In genomic region chr7:151740180-151740845, GRCh38 we compare ENCODE assay signal across 27 cellular contexts.
DNase-seq lines count a peak whose midpoint lies in the region; ATAC-seq, FAIRE-seq and TF ChIP-seq lines count a peak whose summit lies in the region.
"Had no signal": no experiment of that assay in that cellular context is flagged by ENCODE, and none has a peak within 500 bp of the region (broad histone marks: within the 10 kb centered on the region; RNA-seq: fewer than 3 reads in every experiment).

No MANE protein-coding gene starts in this region.

- H3K36me3 ChIP-seq in SJSA1, result no peaks in the 10 kb centered on the region
- no peaks in the 10 kb centered on the region for H3K36me3 ChIP-seq in kidney (ENCODE audit: control insufficient read depth in 1 of 2, insufficient read depth in 2 of 2, low read length in 2 of 2)
- H3K36me3 ChIP-seq: BE2C, lower lobe of right lung, pancreas, upper lobe of right lung had no signal

- H3K9me3 Mint-ChIP-seq in type B pancreatic cell, result no peaks in the 10 kb centered on the region
- H3K9me3 Mint-ChIP-seq: activated B cell treated with CpG ODN at 0.5 μM for 24 hours; activated T-cell treated with anti-CD3 and anti-CD28 coated beads, Interleukin-2, amount 50 U/mL, for 4 hours; stimulated activated naive CD8-positive, alpha-beta T cell treated with anti-CD3 and anti-CD28 coated beads, Interleukin-15, Interleukin-2, amounts not matched to agents 100 ng/mL and 50 ng/mL, for 24 hours had no signal

- H3K9ac ChIP-seq in kidney (ENCODE audit: low read length in 2 of 2), result no peak overlapping the region
- H3K9ac ChIP-seq: KMS-11 had no signal

- no peak for ATAC-seq in HG02678 (IDR thresholded peaks at IDR 0.05; ENCODE audit: unreplicated experiment)
- ATAC-seq: activated CD8-positive, alpha-beta T cell treated with anti-CD3 and anti-CD28 coated beads, Interleukin-2, amount 10 ng/mL, durations not matched to agents 7 days and 5 days; activated T-cell treated with anti-CD3 and anti-CD28 coated beads, Interleukin-2, amount 50 U/mL, for 4 hours; body of pancreas; lower lobe of right lung; pancreas; upper lobe of right lung had no signal

- TF ChIP-seq CTCF in kidney (IDR thresholded peaks at IDR 0.05; ENCODE audit: borderline replicate concordance, extremely low read depth, insufficient read depth) (no peak), type B pancreatic cell (conservative IDR thresholded peaks at IDR 0.05) (no peak)

- H3K4me1 Mint-ChIP-seq in type B pancreatic cell (ENCODE audit: unreplicated experiment), result peaks cover 37% of the 10 kb centered on the region

- peak; percentile 15 for DNase-seq in NCI-H146 (lab: John Stamatoyannopoulos, UW)
- no peak for DNase-seq in NCI-H146 treated with DMSO at 0.1 percent for 48 hours (lab: John Stamatoyannopoulos, UW; ENCODE audit: unreplicated experiment)
- no peak for DNase-seq in SJSA1 (ENCODE audit: low read depth in 1 of 2, low spot score in 2 of 2)
- DNase-seq in kidney, result peak; percentile 51
- DNase-seq in type B pancreatic cell (ENCODE audit: extremely low spot score, unreplicated experiment), result no peak
- no peak for DNase-seq in SKM-1 treated with dmso at 0.1 percent for 144 hours (lab: John Stamatoyannopoulos, UW; ENCODE audit: unreplicated experiment)
- DNase-seq in activated CD4-positive, CD25-positive, alpha-beta regulatory T cell treated with anti-CD3 and anti-CD28 coated beads, Interleukin-2, amount 50 U/mL, for 72 hours, result no peak
- DNase-seq: activated B cell treated with CpG ODN at 0.5 μM for 24 hours; activated CD8-positive, alpha-beta T cell treated with anti-CD3 and anti-CD28 coated beads, Interleukin-2, amount 10 ng/mL, durations not matched to agents 7 days and 5 days; activated T-cell treated with anti-CD3 and anti-CD28 coated beads, Interleukin-2, amount 50 U/mL, for 4 hours; BE2C; body of pancreas; DMS53; lower lobe of right lung; NCI-H2029; NCI-H774; OCI-M1; pancreas; SHP77; T-helper 2 cell; upper lobe of right lung had no signal

- peaks cover 2% of the 10 kb centered on the region for H3K27me3 Mint-ChIP-seq in type B pancreatic cell
- H3K27me3 Mint-ChIP-seq: activated B cell treated with CpG ODN at 0.5 μM for 24 hours; activated naive CD8-positive, alpha-beta T cell; stimulated activated naive CD8-positive, alpha-beta T cell treated with anti-CD3 and anti-CD28 coated beads, Interleukin-15, Interleukin-2, amounts not matched to agents 100 ng/mL and 50 ng/mL, for 24 hours had no signal

- peak overlapping the region; percentile 12 for H3K27ac Mint-ChIP-seq in type B pancreatic cell
- H3K27ac Mint-ChIP-seq: activated B cell treated with CpG ODN at 0.5 μM for 24 hours; activated CD8-positive, alpha-beta T cell treated with anti-CD3 and anti-CD28 coated beads, Interleukin-2, amount 10 ng/mL, durations not matched to agents 7 days and 5 days; activated naive CD8-positive, alpha-beta T cell; stimulated activated naive CD8-positive, alpha-beta T cell treated with anti-CD3 and anti-CD28 coated beads, Interleukin-15, Interleukin-2, amounts not matched to agents 100 ng/mL and 50 ng/mL, for 24 hours had no signal

- H3K4me1 ChIP-seq in SJSA1 (replicated peaks) (peaks cover 63% of the 10 kb centered on the region), kidney (ENCODE audit: control insufficient read depth in 1 of 2, insufficient read depth in 1 of 2, low read depth in 1 of 2, low read length in 2 of 2) (peaks cover 10 to 12% of the 10 kb centered on the region in 2 donors)

- H3K4me3 Mint-ChIP-seq in type B pancreatic cell, result peak overlapping the region; percentile 9
- H3K4me3 Mint-ChIP-seq: activated B cell treated with CpG ODN at 0.5 μM for 24 hours; activated CD8-positive, alpha-beta T cell treated with anti-CD3 and anti-CD28 coated beads, Interleukin-2, amount 10 ng/mL, durations not matched to agents 7 days and 5 days; activated naive CD8-positive, alpha-beta T cell; activated T-cell treated with anti-CD3 and anti-CD28 coated beads, Interleukin-2, amount 50 U/mL, for 4 hours; stimulated activated naive CD8-positive, alpha-beta T cell treated with anti-CD3 and anti-CD28 coated beads, Interleukin-15, Interleukin-2, amounts not matched to agents 100 ng/mL and 50 ng/mL, for 24 hours had no signal

- H3K4me3 ChIP-seq in SJSA1 (no peak overlapping the region), kidney (ENCODE audit: low read length in 2 of 2) (no peak overlapping the region)
- H3K4me3 ChIP-seq: body of pancreas, lower lobe of right lung, pancreas, upper lobe of right lung had no signal

- H3K27me3 ChIP-seq in SJSA1 (replicated peaks), result no peaks in the 10 kb centered on the region
- H3K27me3 ChIP-seq: BE2C, body of pancreas, pancreas, upper lobe of right lung had no signal

- no peak for FAIRE-seq in kidney (lab: Jason Lieb, UNC)
- FAIRE-seq: colon, pancreas had no signal

- H3K36me3 Mint-ChIP-seq in type B pancreatic cell, result no peaks in the 10 kb centered on the region

- peak overlapping the region; percentile 13; the same call in 1 of the 2 replicates for H3K27ac ChIP-seq in SJSA1
- no peak overlapping the region for H3K27ac ChIP-seq in kidney (ENCODE audit: low read depth in 2 of 2, low read length in 2 of 2)
- H3K27ac ChIP-seq: 22Rv1, body of pancreas, KMS-11, lower lobe of right lung, pancreas, upper lobe of right lung had no signal

- no peaks in the 10 kb centered on the region for H3K9me3 ChIP-seq in SJSA1 (replicated peaks)
- no peaks in the 10 kb centered on the region for H3K9me3 ChIP-seq in kidney (ENCODE audit: control insufficient read depth in 1 of 2, low read length in 2 of 2)
- H3K9me3 ChIP-seq: BE2C, body of pancreas, lower lobe of right lung, pancreas, upper lobe of right lung had no signal

- intact Hi-C loops in kidney (cut with DNase I), result no loop called here

Comparison
In these comparisons a context has a peak if more than half of its experiments do, and no peak if none do; other contexts are left out.
1. DNase-seq: peak in NCI-H146 (single experiment) and kidney (single experiment); none in NCI-H146 treated with DMSO at 0.1 percent for 48 hours (single experiment), SJSA1 (0 of 2), type B pancreatic cell (single experiment), SKM-1 treated with dmso at 0.1 percent for 144 hours (single experiment) and activated CD4-positive, CD25-positive, alpha-beta regulatory T cell treated with anti-CD3 and anti-CD28 coated beads, Interleukin-2, amount 50 U/mL, for 72 hours (single experiment).